In genomic region chr7:150897502-150898474, GRCh38 we compare ENCODE assay signal across 11 cellular contexts. TPM values are rescaled to one million over a fixed set of nuclear protein-coding genes. Genes with fewer than 3 reads are reported as not detected.
DNase-seq lines count a peak whose midpoint lies in the region; ATAC-seq and TF ChIP-seq lines count a peak whose summit lies in the region.
"Had no signal": no experiment of that assay in that cellular context is flagged by ENCODE, and none has a peak within 500 bp of the region (broad histone marks: within the 10 kb centered on the region; RNA-seq: fewer than 3 reads in every experiment).

No MANE protein-coding gene starts in this region.

- H3K36me3 ChIP-seq in Peyer's patch (no peaks in the 10 kb centered on the region), body of pancreas (replicated peaks in 1 of 2; ENCODE audit: insufficient read depth in 1 of 2, low read depth in 2 of 2) (no peaks in the 10 kb centered on the region)
- H3K36me3 ChIP-seq: pancreas had no signal

- peak; percentile 23 for DNase-seq in activated T-cell treated with anti-CD3 and anti-CD28 coated beads for 48 hours (ENCODE audit: low read depth)
- no peak for DNase-seq in activated T-cell treated with anti-CD3 and anti-CD28 coated beads, Interleukin-2, amount 50 U/mL, for 24 hours
- DNase-seq in Peyer's patch = peak in 2 of 3 donors; percentile 69 to 70
- peak in 1 of 2 donors; percentile 64 for DNase-seq in stimulated activated effector memory CD8-positive, alpha-beta T cell treated with anti-CD3 and anti-CD28 coated beads, Interleukin-12 subunit alpha, Interleukin-12 subunit beta, amount 100 ng/mL, for 72 hours (ENCODE audit: low spot score in 2 of 2)
- no peak for DNase-seq in KG1 (lab: John Stamatoyannopoulos, UW)
- no peak for DNase-seq in body of pancreas
- no peak for DNase-seq in activated CD8-positive, alpha-beta memory T cell treated with anti-CD3 and anti-CD28 coated beads, Interleukin-2, amount 50 U/mL, for 48 hours

- TF ChIP-seq CTCF in Peyer's patch (IDR thresholded peaks at IDR 0.05) (no peak), body of pancreas (IDR thresholded peaks at IDR 0.05) (no peak)

- WGBS in body of pancreas, 2 donors = 42 to 44% methylated on average over 20 to 22 of the region's 22 CpGs

- H3K27me3 Mint-ChIP-seq in activated T-cell treated with anti-CD3 and anti-CD28 coated beads, Interleukin-2, amount 50 U/mL, for 24 hours = peaks cover 65% of the 10 kb centered on the region

- no peak for TF ChIP-seq POLR2A in Peyer's patch (IDR thresholded peaks at IDR 0.05)
- TF ChIP-seq POLR2A in body of pancreas (IDR thresholded peaks at IDR 0.05) = no peak

- peaks cover 6 to 40% (median 9%) of the 10 kb centered on the region in 4 donors for H3K4me1 ChIP-seq in Peyer's patch
- peaks cover 27% of the 10 kb centered on the region for H3K4me1 ChIP-seq in body of pancreas
- H3K4me1 ChIP-seq: pancreas had no signal

- H3K4me3 ChIP-seq in Peyer's patch (peak overlapping the region in 1 of 4 donors; percentile 2), body of pancreas (no peak overlapping the region)
- H3K4me3 ChIP-seq: pancreas had no signal

- no peak overlapping the region for H3K4me3 Mint-ChIP-seq in activated T-cell treated with anti-CD3 and anti-CD28 coated beads, Interleukin-2, amount 50 U/mL, for 24 hours
- H3K4me3 Mint-ChIP-seq in stimulated activated effector memory CD8-positive, alpha-beta T cell treated with anti-CD3 and anti-CD28 coated beads, Interleukin-12 subunit alpha, Interleukin-12 subunit beta, amount 100 ng/mL, for 72 hours = peak overlapping the region; percentile 10

- no peak overlapping the region for H3K27ac Mint-ChIP-seq in activated T-cell treated with anti-CD3 and anti-CD28 coated beads, Interleukin-2, amount 50 U/mL, for 24 hours
- no peak overlapping the region for H3K27ac Mint-ChIP-seq in stimulated activated effector memory CD8-positive, alpha-beta T cell treated with anti-CD3 and anti-CD28 coated beads, Interleukin-12 subunit alpha, Interleukin-12 subunit beta, amount 100 ng/mL, for 72 hours
- H3K27ac Mint-ChIP-seq: CD14-positive monocyte had no signal

- H3K4me1 Mint-ChIP-seq in activated T-cell treated with anti-CD3 and anti-CD28 coated beads, Interleukin-2, amount 50 U/mL, for 24 hours (ENCODE audit: low read depth) = peaks cover 15% of the 10 kb centered on the region
- peaks cover 18% of the 10 kb centered on the region for H3K4me1 Mint-ChIP-seq in stimulated activated effector memory CD8-positive, alpha-beta T cell treated with anti-CD3 and anti-CD28 coated beads, Interleukin-12 subunit alpha, Interleukin-12 subunit beta, amount 100 ng/mL, for 72 hours

- intact Hi-C loops in body of pancreas (cut with DNase I) = loop anchor here (5.0 to 10.0 kb wide), 2 partner anchors 90 to 217 kb away; no protein-coding TSS in a partner anchor

- H3K9me3 Mint-ChIP-seq in activated T-cell treated with anti-CD3 and anti-CD28 coated beads, Interleukin-2, amount 50 U/mL, for 24 hours = no peaks in the 10 kb centered on the region
- H3K9me3 Mint-ChIP-seq in stimulated activated effector memory CD8-positive, alpha-beta T cell treated with anti-CD3 and anti-CD28 coated beads, Interleukin-12 subunit alpha, Interleukin-12 subunit beta, amount 100 ng/mL, for 72 hours = peaks cover 4% of the 10 kb centered on the region

- H3K27me3 ChIP-seq in Peyer's patch (no peaks in the 10 kb centered on the region), body of pancreas (no peaks in the 10 kb centered on the region)
- H3K27me3 ChIP-seq: pancreas had no signal

- ATAC-seq in HG02571 (IDR thresholded peaks at IDR 0.05; ENCODE audit: unreplicated experiment) (peak; percentile 76), body of pancreas (no peak)
- ATAC-seq in stimulated activated effector memory CD8-positive, alpha-beta T cell treated with anti-CD3 and anti-CD28 coated beads, Interleukin-12 subunit alpha, Interleukin-12 subunit beta, amount 100 ng/mL, for 72 hours = peak; percentile 78

- H3K27ac ChIP-seq in Peyer's patch = peak overlapping the region in 3 of 4 donors; percentile 3 to 75 (median 63)
- no peak overlapping the region for H3K27ac ChIP-seq in body of pancreas
- H3K27ac ChIP-seq: pancreas had no signal

- H3K36me3 Mint-ChIP-seq in activated T-cell treated with anti-CD3 and anti-CD28 coated beads, Interleukin-2, amount 50 U/mL, for 24 hours (ENCODE audit: low read depth) = no peaks in the 10 kb centered on the region
- H3K36me3 Mint-ChIP-seq in stimulated activated effector memory CD8-positive, alpha-beta T cell treated with anti-CD3 and anti-CD28 coated beads, Interleukin-12 subunit alpha, Interleukin-12 subunit beta, amount 100 ng/mL, for 72 hours = no peaks in the 10 kb centered on the region
- H3K36me3 Mint-ChIP-seq: CD14-positive monocyte had no signal

- H3K9me3 ChIP-seq in Peyer's patch (no peaks in the 10 kb centered on the region), body of pancreas (peaks cover 0 to 12% (median 0%) of the 10 kb centered on the region in 3 donors)
- H3K9me3 ChIP-seq: pancreas had no signal

RNA-seq across cellular contexts. Expression of gene AOC1, which starts 45.5 kb away (rescaled TPM):
- total RNA-seq in Peyer's patch (1,000 to 10,000 TPM in 2 of 4 donors, 100 to 1,000 TPM in 1, 1 to 10 TPM in 1; 9.1 to 1,314 (median 833) TPM), body of pancreas (1 to 10 TPM in 1 of 2 donors, not detected in 1; 1.6 TPM)
- total RNA-seq: fibroblast of villous mesenchyme had no signal

Comparison
In these comparisons a context has a peak if more than half of its experiments do, and no peak if none do; other contexts are left out.
1. DNase-seq: peak in activated T-cell treated with anti-CD3 and anti-CD28 coated beads for 48 hours (single experiment) and Peyer's patch (2 of 3); none in activated T-cell treated with anti-CD3 and anti-CD28 coated beads, Interleukin-2, amount 50 U/mL, for 24 hours (single experiment), KG1 (single experiment), body of pancreas (0 of 4) and activated CD8-positive, alpha-beta memory T cell treated with anti-CD3 and anti-CD28 coated beads, Interleukin-2, amount 50 U/mL, for 48 hours (single experiment).
2. H3K27ac ChIP-seq: peak in Peyer's patch (3 of 4); none in body of pancreas (0 of 4).